1 cellular context compared by ENCODE assay signal in the genomic region with DNA sequence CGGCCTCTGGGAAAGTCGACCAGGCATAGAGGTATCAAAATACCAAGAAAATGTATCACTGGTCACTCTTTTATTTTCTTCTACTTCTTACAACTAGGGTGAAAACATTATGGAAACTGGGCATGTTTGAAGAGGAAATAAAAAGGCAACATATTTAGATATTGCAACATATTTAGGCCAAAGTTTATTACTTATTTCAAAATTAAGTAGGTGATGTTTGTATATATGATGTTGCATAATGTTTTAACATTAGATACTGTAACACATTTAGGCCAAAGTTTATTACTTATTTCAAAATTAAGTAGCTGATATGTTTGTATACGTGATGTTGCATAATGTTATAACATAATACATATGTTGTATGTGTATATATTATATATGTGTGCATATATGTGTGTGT.
TF ChIP-seq lines count a peak whose summit lies in the region.

No MANE protein-coding gene starts in this region.

TF ChIP-seq in SK-N-SH treated with all-trans-retinoic acid at 6 μM for 48 hours, 23 proteins besides CTCF, POLR2A, EP300 and RAD21 (continued from another document):
- TF ChIP-seq, protein P1, sequence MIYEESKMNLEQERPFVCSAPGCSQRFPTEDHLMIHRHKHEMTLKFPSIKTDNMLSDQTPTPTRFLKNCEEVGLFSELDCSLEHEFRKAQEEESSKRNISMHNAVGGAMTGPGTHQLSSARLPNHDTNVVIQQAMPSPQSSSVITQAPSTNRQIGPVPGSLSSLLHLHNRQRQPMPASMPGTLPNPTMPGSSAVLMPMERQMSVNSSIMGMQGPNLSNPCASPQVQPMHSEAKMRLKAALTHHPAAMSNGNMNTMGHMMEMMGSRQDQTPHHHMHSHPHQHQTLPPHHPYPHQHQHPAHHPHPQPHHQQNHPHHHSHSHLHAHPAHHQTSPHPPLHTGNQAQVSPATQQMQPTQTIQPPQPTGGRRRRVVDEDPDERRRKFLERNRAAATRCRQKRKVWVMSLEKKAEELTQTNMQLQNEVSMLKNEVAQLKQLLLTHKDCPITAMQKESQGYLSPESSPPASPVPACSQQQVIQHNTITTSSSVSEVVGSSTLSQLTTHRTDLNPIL (CRISPR knock-in tag; IDR thresholded peaks at IDR 0.05; ENCODE audit: low read depth) = no peak
- TF ChIP-seq, protein P2, sequence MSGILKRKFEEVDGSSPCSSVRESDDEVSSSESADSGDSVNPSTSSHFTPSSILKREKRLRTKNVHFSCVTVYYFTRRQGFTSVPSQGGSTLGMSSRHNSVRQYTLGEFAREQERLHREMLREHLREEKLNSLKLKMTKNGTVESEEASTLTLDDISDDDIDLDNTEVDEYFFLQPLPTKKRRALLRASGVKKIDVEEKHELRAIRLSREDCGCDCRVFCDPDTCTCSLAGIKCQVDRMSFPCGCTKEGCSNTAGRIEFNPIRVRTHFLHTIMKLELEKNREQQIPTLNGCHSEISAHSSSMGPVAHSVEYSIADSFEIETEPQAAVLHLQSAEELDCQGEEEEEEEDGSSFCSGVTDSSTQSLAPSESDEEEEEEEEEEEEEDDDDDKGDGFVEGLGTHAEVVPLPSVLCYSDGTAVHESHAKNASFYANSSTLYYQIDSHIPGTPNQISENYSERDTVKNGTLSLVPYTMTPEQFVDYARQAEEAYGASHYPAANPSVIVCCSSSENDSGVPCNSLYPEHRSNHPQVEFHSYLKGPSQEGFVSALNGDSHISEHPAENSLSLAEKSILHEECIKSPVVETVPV (CRISPR knock-in tag; IDR thresholded peaks at IDR 0.05) = no peak
